14 cellular contexts compared by ENCODE assay signal in the genomic region with DNA sequence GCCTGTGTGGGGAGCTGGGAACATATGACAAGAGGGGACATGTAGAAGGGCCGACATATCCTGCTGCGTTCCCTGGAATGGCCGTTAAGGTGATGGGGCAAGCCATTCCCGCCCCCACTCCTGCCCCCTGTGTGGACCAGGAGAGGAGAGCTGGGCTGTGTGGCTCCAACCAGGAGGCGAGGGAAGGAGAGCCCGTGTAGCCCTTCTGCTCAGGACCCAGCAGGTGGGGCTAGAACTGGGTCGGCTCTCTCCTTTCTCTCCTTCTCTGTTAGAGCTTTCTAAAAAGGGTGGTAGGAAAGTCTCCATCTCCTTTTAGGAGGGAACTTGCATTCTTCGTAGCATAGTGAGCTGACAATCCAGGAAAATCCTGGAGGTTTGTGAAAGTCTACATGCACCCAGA. TPM values are rescaled to one million over a fixed set of nuclear protein-coding genes. Genes with fewer than 3 reads are reported as not detected.
DNase-seq lines count a peak whose midpoint lies in the region; ATAC-seq and TF ChIP-seq lines count a peak whose summit lies in the region.
"Had no signal": no experiment of that assay in that cellular context is flagged by ENCODE, and none has a peak within 500 bp of the region (broad histone marks: within the 10 kb centered on the region; RNA-seq: fewer than 3 reads in every experiment).

No MANE protein-coding gene starts in this region.

- no peaks in the 10 kb centered on the region for H3K27me3 Mint-ChIP-seq in activated T-cell treated with anti-CD3 and anti-CD28 coated beads, Interleukin-2, amount 50 U/mL, for 4 hours (ENCODE audit: low read depth)
- H3K27me3 Mint-ChIP-seq: IgD-negative memory B cell had no signal

- H3K4me3 Mint-ChIP-seq in activated T-cell treated with anti-CD3 and anti-CD28 coated beads, Interleukin-2, amount 50 U/mL, for 4 hours: no peak overlapping the region
- H3K4me3 Mint-ChIP-seq: CD8-positive, alpha-beta T cell; IgD-negative memory B cell had no signal

- H2AFZ ChIP-seq in DND-41 (ENCODE audit: low read depth, low read length): no peak overlapping the region
- H2AFZ ChIP-seq: PC-9 had no signal

- no peak overlapping the region for H3K27ac ChIP-seq in AG04450 (ENCODE audit: low read depth, low read length)
- no peak overlapping the region for H3K27ac ChIP-seq in DND-41 (ENCODE audit: low read length)
- no peak overlapping the region for H3K27ac ChIP-seq in caudate nucleus (ENCODE audit: low read depth, low read length)
- no peak overlapping the region for H3K27ac ChIP-seq in adrenal gland
- H3K27ac ChIP-seq: PC-9 had no signal

- H4K20me1 ChIP-seq in DND-41 (ENCODE audit: insufficient read depth, low read length): peaks cover 14% of the 10 kb centered on the region

- H3K36me3 ChIP-seq in DND-41 (ENCODE audit: insufficient read depth, low read length) (peaks cover 79% of the 10 kb centered on the region), adrenal gland (replicated peaks in 1 of 2) (peaks cover 0 to 75% of the 10 kb centered on the region in 2 donors)

- H3K4me2 ChIP-seq in DND-41 (ENCODE audit: insufficient read depth, low read length): no peak overlapping the region
- H3K4me2 ChIP-seq: PC-9, SK-N-SH had no signal

- peaks cover 41% of the 10 kb centered on the region for H3K36me3 Mint-ChIP-seq in activated T-cell treated with anti-CD3 and anti-CD28 coated beads, Interleukin-2, amount 50 U/mL, for 4 hours (ENCODE audit: insufficient read depth)

- no peak overlapping the region for H3K4me3 ChIP-seq in AG04450 (ENCODE audit: low read depth, low read length)
- no peak overlapping the region for H3K4me3 ChIP-seq in DND-41 (ENCODE audit: low read depth in 1 of 2, low read length in 2 of 2)
- H3K4me3 ChIP-seq in epithelial cell of proximal tubule (ENCODE audit: low read depth, low read length): no peak overlapping the region
- no peak overlapping the region for H3K4me3 ChIP-seq in adrenal gland
- H3K4me3 ChIP-seq: PC-9 had no signal

- DNase-seq in AG04450 (ENCODE audit: low read depth, low spot score): no peak
- DNase-seq in DND-41: no peak
- DNase-seq in NCI-H1694 treated with DMSO at 0.1 percent for 48 hours (lab: John Stamatoyannopoulos, UW): peak; percentile 17
- DNase-seq in epithelial cell of proximal tubule (ENCODE audit: low read depth): no peak
- no peak for DNase-seq in activated T-cell treated with anti-CD3 and anti-CD28 coated beads, Interleukin-2, amount 50 U/mL, for 4 hours
- DNase-seq in caudate nucleus (lab: John Stamatoyannopoulos, UW): no peak
- DNase-seq in adrenal gland: no peak
- DNase-seq in ecto neural progenitor cell (ENCODE audit: low spot score): no peak
- DNase-seq: NCI-H1417 treated with DMSO at 0.1 percent for 48 hours, SIG-M5 had no signal

- 68 to 90% (median 84%) methylated on average over 6 to 8 of the region's 8 CpGs for WGBS in adrenal gland, 4 donors

- no peaks in the 10 kb centered on the region for H3K9me3 Mint-ChIP-seq in activated T-cell treated with anti-CD3 and anti-CD28 coated beads, Interleukin-2, amount 50 U/mL, for 4 hours
- H3K9me3 Mint-ChIP-seq: CD8-positive, alpha-beta T cell; IgD-negative memory B cell had no signal

- peak; percentile 4; the same call in 1 of the 2 replicates for TF ChIP-seq CTCF in AG04450 (IDR thresholded peaks at IDR 0.05; ENCODE audit: low read depth, low read length)
- TF ChIP-seq CTCF in DND-41 (IDR thresholded peaks at IDR 0.05; ENCODE audit: borderline replicate concordance, extremely low read depth, low read length, poor library complexity, severe bottlenecking): peak; percentile 16
- peak; percentile 25 for TF ChIP-seq CTCF in epithelial cell of proximal tubule (conservative IDR thresholded peaks at IDR 0.05; ENCODE audit: low read depth, low read length)
- no peak for TF ChIP-seq CTCF in adrenal gland (IDR thresholded peaks at IDR 0.05)

- ATAC-seq in DND-41 (ENCODE audit: insufficient read depth, low read depth): no peak
- no peak for ATAC-seq in activated T-cell treated with anti-CD3 and anti-CD28 coated beads, Interleukin-2, amount 50 U/mL, for 4 hours

- H3K4me1 ChIP-seq in DND-41 (ENCODE audit: insufficient read depth, low read length): no peaks in the 10 kb centered on the region
- H3K4me1 ChIP-seq in adrenal gland (replicated peaks in 1 of 2): no peaks in the 10 kb centered on the region

- H3K9ac ChIP-seq in DND-41 (ENCODE audit: low read depth, low read length): no peak overlapping the region
- H3K9ac ChIP-seq: SK-N-SH had no signal

- TF ChIP-seq POLR2A in adrenal gland (IDR thresholded peaks at IDR 0.05): no peak

- H3K9me3 ChIP-seq in AG04450 (ENCODE audit: control insufficient read depth, insufficient read depth, low read length) (no peaks in the 10 kb centered on the region), DND-41 (ENCODE audit: insufficient read depth, low read length, severe bottlenecking) (no peaks in the 10 kb centered on the region), adrenal gland (replicated peaks in 1 of 3) (no peaks in the 10 kb centered on the region)
- H3K9me3 ChIP-seq: SK-N-SH had no signal

- POLR2A ChIA-PET in AG04450 (lab: Yijun Ruan, JAX): interaction anchor here (1.0 to 1.1 kb wide), 2 partner anchors 11 to 43 kb away, joined by 4 read pairs; a partner anchor contains a TSS

- intact Hi-C loops in adrenal gland (cut with DNase I): loop anchor here (5.0 kb wide), 2 partner anchors 90 to 95 kb away; a partner anchor contains a TSS

- H3K27me3 ChIP-seq in AG04450 (ENCODE audit: control insufficient read depth, insufficient read depth, low read length) (no peaks in the 10 kb centered on the region), DND-41 (ENCODE audit: insufficient read depth, low read length, poor library complexity) (no peaks in the 10 kb centered on the region), adrenal gland (no peaks in the 10 kb centered on the region)

- no peaks in the 10 kb centered on the region for H3K4me1 Mint-ChIP-seq in activated T-cell treated with anti-CD3 and anti-CD28 coated beads, Interleukin-2, amount 50 U/mL, for 4 hours (ENCODE audit: low read depth)

- no peaks in the 10 kb centered on the region for H3K79me2 ChIP-seq in DND-41 (ENCODE audit: insufficient read depth, low read length)

- CTCF ChIA-PET in AG04450 (lab: Charles Lee): interaction anchor here (0.7 to 6.4 kb wide), 29 partner anchors 8 to 383 kb away, joined by 3 to 170 read pairs (median 5); a partner anchor contains a TSS

RNA-seq across cellular contexts. Expression of a gene that starts 12.8 kb away (rescaled TPM):
- polyA plus RNA-seq in AG04450 (2011; rRNA removed) (11.6 and 16.2 TPM in 2 replicates), adrenal gland (10 to 100 TPM in 2 of 3 donors, under 1 TPM in 1; 0.53 to 14.0 (median 10.3) TPM)
- 4.8 and 6.7 TPM in 2 replicates for polyA minus RNA-seq in AG04450 (2011; rRNA and poly(A)+ RNA removed)
- total RNA-seq in epithelial cell of proximal tubule (54.5 and 81.2 TPM in 2 replicates), adrenal gland (10 to 100 TPM in 2 of 8 donors, 1 to 10 TPM in 6; 1.8 to 15.3 (median 4.7) TPM)
- 10 to 100 TPM; 16.9 to 22.2 (median 17.4) TPM for total RNA-seq in activated T-cell treated with anti-CD3 and anti-CD28 coated beads, Interleukin-2, amount 50 U/mL, for 4 hours
- polyA plus RNA-seq: IgD-negative memory B cell had no signal

RNA-seq across cellular contexts. Expression of a gene that starts 43.5 kb away (rescaled TPM):
- polyA plus RNA-seq in AG04450 (2011; rRNA removed) (48.8 and 49.9 TPM in 2 replicates), adrenal gland (10 to 100 TPM; 26.0 to 42.7 (median 37.1) TPM)
- 44.7 and 53.4 TPM in 2 replicates for polyA minus RNA-seq in AG04450 (2011; rRNA and poly(A)+ RNA removed)
- total RNA-seq in epithelial cell of proximal tubule (57.5 and 63.4 TPM in 2 replicates), adrenal gland (10 to 100 TPM; 33.0 to 79.3 (median 53.5) TPM)
- 10 to 100 TPM; 28.1 to 32.3 (median 31.8) TPM for total RNA-seq in activated T-cell treated with anti-CD3 and anti-CD28 coated beads, Interleukin-2, amount 50 U/mL, for 4 hours

RNA-seq across cellular contexts. Expression of a gene that starts 55.8 kb away (rescaled TPM):
- polyA plus RNA-seq in AG04450 (2011; rRNA removed) (14.2 and 14.5 TPM in 2 replicates), adrenal gland (10 to 100 TPM in 2 of 3 donors, 1 to 10 TPM in 1; 9.8 to 21.3 (median 12.4) TPM)
- polyA minus RNA-seq in AG04450 (2011; rRNA and poly(A)+ RNA removed): 58.9 and 64.2 TPM in 2 replicates
- total RNA-seq in epithelial cell of proximal tubule (15.6 and 23.6 TPM in 2 replicates), adrenal gland (10 to 100 TPM; 11.4 to 21.8 (median 17.9) TPM)
- 10 to 100 TPM; 43.2 to 45.1 (median 45.0) TPM for total RNA-seq in activated T-cell treated with anti-CD3 and anti-CD28 coated beads, Interleukin-2, amount 50 U/mL, for 4 hours

Comparison
In these comparisons a context has a peak if more than half of its experiments do, and no peak if none do; other contexts are left out.
1. CTCF ChIP-seq: peak in AG04450 (single experiment), DND-41 (single experiment) and epithelial cell of proximal tubule (single experiment); none in adrenal gland (0 of 6).